ENCODE assay signal across 8 cellular contexts in the genomic region with DNA sequence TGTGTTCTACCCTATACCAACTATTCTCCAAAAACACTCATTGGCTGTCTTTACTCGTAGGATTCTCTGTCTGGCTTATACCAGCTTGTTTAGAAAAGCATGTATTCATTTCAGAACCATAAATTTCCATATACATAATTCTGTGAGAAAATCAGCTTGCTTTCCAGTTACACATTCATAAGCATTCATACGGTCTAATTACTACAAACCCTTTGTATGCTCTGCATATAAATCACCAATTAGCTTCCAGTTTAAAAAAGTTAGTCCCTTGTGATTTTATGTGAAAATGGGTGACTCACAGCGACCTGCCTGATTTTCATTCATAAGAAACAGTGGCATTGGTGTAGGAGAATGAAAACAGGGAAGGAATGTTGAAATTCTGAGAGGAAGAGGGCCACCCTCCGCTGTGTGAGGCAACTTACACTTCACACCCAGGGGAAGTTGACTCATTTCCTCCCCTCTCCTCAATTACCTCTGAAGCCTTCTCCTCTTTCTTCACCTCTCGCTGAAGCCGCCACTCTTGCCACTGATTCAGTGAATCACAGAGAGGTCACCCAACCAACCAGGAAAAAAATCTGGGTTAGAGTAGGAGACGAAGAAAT.
DNase-seq lines count a peak whose midpoint lies in the region; ATAC-seq lines count a peak whose summit lies in the region.

No MANE protein-coding gene starts in this region.

- H3K4me3 Mint-ChIP-seq in T-helper 2 cell treated with Interferon-gamma antibody and Interleukin-4, amounts not matched to agents 5 μg/mL and 100 μg/mL, for 36 hours, result peak overlapping the region; percentile 18

- peaks cover 11% of the 10 kb centered on the region for H3K4me1 Mint-ChIP-seq in T-helper 2 cell treated with Interferon-gamma antibody and Interleukin-4, amounts not matched to agents 5 μg/mL and 100 μg/mL, for 36 hours (ENCODE audit: low read depth)

- ATAC-seq in GM18870 (IDR thresholded peaks at IDR 0.05; ENCODE audit: unreplicated experiment), result no peak

- no peaks in the 10 kb centered on the region for H3K9me3 Mint-ChIP-seq in T-helper 2 cell treated with Interferon-gamma antibody and Interleukin-4, amounts not matched to agents 5 μg/mL and 100 μg/mL, for 36 hours

- H3K36me3 Mint-ChIP-seq in T-helper 2 cell treated with Interferon-gamma antibody and Interleukin-4, amounts not matched to agents 5 μg/mL and 100 μg/mL, for 36 hours (ENCODE audit: low read depth), result no peaks in the 10 kb centered on the region

- DNase-seq in stimulated activated CD4-positive, alpha-beta T cell treated with anti-CD3 and anti-CD28 coated beads, Interleukin-12 subunit alpha, Interleukin-12 subunit beta, amount 100 ng/mL, for 48 hours (ENCODE audit: low read depth in 2 of 3, low spot score in 1 of 3), result peak; percentile 10 to 14 (median 12)
- no peak for DNase-seq in stimulated activated CD4-positive, alpha-beta T cell treated with anti-CD3 and anti-CD28 coated beads, Interleukin-4, amount 100 ng/mL, for 1 hour
- peak; percentile 8 for DNase-seq in T-helper 2 cell treated with Interferon-gamma antibody and Interleukin-4, amounts not matched to agents 5 μg/mL and 100 μg/mL, for 36 hours (ENCODE audit: low spot score)
- DNase-seq in glomerular endothelial cell (ENCODE audit: extremely low read depth, low read depth, low spot score) (peak; percentile 10), NCI-H2196 (lab: John Stamatoyannopoulos, UW; ENCODE audit: unreplicated experiment) (no peak), SHP77 treated with DMSO at 0.1 percent for 48 hours (lab: John Stamatoyannopoulos, UW) (no peak)
- DNase-seq in stimulated activated CD8-positive, alpha-beta memory T cell treated with anti-CD3 and anti-CD28 coated beads, Interleukin-15, amount 100 ng/mL, for 48 hours (ENCODE audit: low read depth in 2 of 2), result peak; percentile 4 to 10

- H3K27me3 Mint-ChIP-seq in T-helper 2 cell treated with Interferon-gamma antibody and Interleukin-4, amounts not matched to agents 5 μg/mL and 100 μg/mL, for 36 hours (ENCODE audit: low read depth), result peaks cover 25% of the 10 kb centered on the region

- H3K27ac Mint-ChIP-seq in T-helper 2 cell treated with Interferon-gamma antibody and Interleukin-4, amounts not matched to agents 5 μg/mL and 100 μg/mL, for 36 hours, result no peak overlapping the region

Comparison
In these comparisons a context has a peak if more than half of its experiments do, and no peak if none do; other contexts are left out.
1. DNase-seq: peak in stimulated activated CD4-positive, alpha-beta T cell treated with anti-CD3 and anti-CD28 coated beads, Interleukin-12 subunit alpha, Interleukin-12 subunit beta, amount 100 ng/mL, for 48 hours (3 of 3), T-helper 2 cell treated with Interferon-gamma antibody and Interleukin-4, amounts not matched to agents 5 μg/mL and 100 μg/mL, for 36 hours (single experiment), glomerular endothelial cell (single experiment) and stimulated activated CD8-positive, alpha-beta memory T cell treated with anti-CD3 and anti-CD28 coated beads, Interleukin-15, amount 100 ng/mL, for 48 hours (2 of 2); none in stimulated activated CD4-positive, alpha-beta T cell treated with anti-CD3 and anti-CD28 coated beads, Interleukin-4, amount 100 ng/mL, for 1 hour (single experiment), NCI-H2196 (single experiment) and SHP77 treated with DMSO at 0.1 percent for 48 hours (single experiment).